19 cellular contexts compared by ENCODE assay signal in the genomic region with DNA sequence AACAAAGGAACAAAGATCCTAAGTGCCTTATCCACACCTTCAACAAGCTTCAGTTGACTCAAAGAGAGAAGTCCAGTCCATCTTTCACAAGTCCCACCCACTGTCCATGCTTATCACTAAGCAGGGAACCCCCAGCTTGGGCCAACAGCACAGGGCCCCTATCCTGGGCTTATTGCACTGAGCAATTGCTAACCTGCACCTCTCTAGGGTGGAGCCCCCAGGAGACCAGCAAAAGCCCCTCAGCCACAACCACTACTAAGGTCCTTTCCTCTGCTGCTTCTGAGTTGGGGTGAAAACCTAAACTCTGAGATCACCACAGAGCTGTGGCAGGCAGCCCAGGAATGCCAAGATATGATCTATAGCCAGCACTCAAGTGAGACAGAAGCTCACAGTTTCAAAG.
A peak's percentile ranks its signal among the peaks of the same experiment; 100 is the strongest.
DNase-seq lines count a peak whose midpoint lies in the region; ATAC-seq and TF ChIP-seq lines count a peak whose summit lies in the region.
"Had no signal": no experiment of that assay in that cellular context is flagged by ENCODE, and none has a peak within 500 bp of the region (broad histone marks: within the 10 kb centered on the region; RNA-seq: fewer than 3 reads in every experiment).

No MANE protein-coding gene starts in this region.

- H3K4me2 ChIP-seq in osteoblast (ENCODE audit: insufficient read depth, low read length), result no peak overlapping the region
- H3K4me2 ChIP-seq: A549 had no signal

- peaks cover 46% of the 10 kb centered on the region for H3K27me3 Mint-ChIP-seq in activated T-cell treated with anti-CD3 and anti-CD28 coated beads, Interleukin-2, amount 50 U/mL, for 72 hours (ENCODE audit: low read depth)
- H3K27me3 Mint-ChIP-seq: CD4-positive, alpha-beta T cell; IgD-negative memory B cell had no signal

- no peak overlapping the region for H3K4me3 Mint-ChIP-seq in activated T-cell treated with anti-CD3 and anti-CD28 coated beads, Interleukin-2, amount 50 U/mL, for 72 hours
- H3K4me3 Mint-ChIP-seq: CD4-positive, alpha-beta T cell; IgD-negative memory B cell had no signal

- H2AFZ ChIP-seq in osteoblast (ENCODE audit: low read length), result no peak overlapping the region
- H2AFZ ChIP-seq: GM23248 had no signal

- H4K20me1 ChIP-seq in osteoblast (ENCODE audit: insufficient read depth, low read length), result no peaks in the 10 kb centered on the region

- DNase-seq in activated T-cell treated with anti-CD3 and anti-CD28 coated beads, Interleukin-2, amount 50 U/mL, for 72 hours, result no peak
- DNase-seq in activated T-cell treated with anti-CD3 and anti-CD28 coated beads for 4 hours (no peak), osteoblast (ENCODE audit: insufficient read length, low spot score, missing footprints) (peak; percentile 4)
- no peak for DNase-seq in stimulated activated CD8-positive, alpha-beta memory T cell treated with anti-CD3 and anti-CD28 coated beads, Interleukin-4, amount 100 ng/mL, for 48 hours
- no peak for DNase-seq in stimulated activated CD4-positive, alpha-beta T cell treated with anti-CD3 and anti-CD28 coated beads, Interleukin-15, amount 100 ng/mL, for 24 hours
- DNase-seq: AML-193; Caco-2; CD4-positive, alpha-beta T cell; GDM1; GM23248; KBM-7 had no signal

- H3K4me3 ChIP-seq in osteoblast (ENCODE audit: insufficient read depth, low read length), result no peak overlapping the region
- H3K4me3 ChIP-seq: A549, GM23248, HAP-1 had no signal

- no peaks in the 10 kb centered on the region for H3K36me3 Mint-ChIP-seq in activated T-cell treated with anti-CD3 and anti-CD28 coated beads, Interleukin-2, amount 50 U/mL, for 72 hours (ENCODE audit: insufficient read depth in 2 of 2)
- H3K36me3 Mint-ChIP-seq: IgD-negative memory B cell had no signal

- no peaks in the 10 kb centered on the region for H3K79me2 ChIP-seq in osteoblast (ENCODE audit: insufficient read depth, low read length)

- peak; percentile 41 to 48 for ATAC-seq in activated T-cell treated with anti-CD3 and anti-CD28 coated beads, Interleukin-2, amount 50 U/mL, for 72 hours (replicated peaks in 1 of 2)
- ATAC-seq in HG03442 (IDR thresholded peaks at IDR 0.05; ENCODE audit: unreplicated experiment) (peak; percentile 43), HG02759 (IDR thresholded peaks at IDR 0.05; ENCODE audit: unreplicated experiment) (no peak)
- ATAC-seq: A549, HepG2 had no signal

- H3K27me3 ChIP-seq in osteoblast (ENCODE audit: insufficient read depth, low read length), result no peaks in the 10 kb centered on the region

- H3K9me3 Mint-ChIP-seq in activated T-cell treated with anti-CD3 and anti-CD28 coated beads, Interleukin-2, amount 50 U/mL, for 72 hours, result no peaks in the 10 kb centered on the region
- H3K9me3 Mint-ChIP-seq: CD4-positive, alpha-beta T cell had no signal

- H3K4me1 ChIP-seq in osteoblast (ENCODE audit: insufficient read depth, low read length), result no peaks in the 10 kb centered on the region
- H3K4me1 ChIP-seq: A549, Caco-2, HAP-1 had no signal

- no peaks in the 10 kb centered on the region for H3K4me1 Mint-ChIP-seq in activated T-cell treated with anti-CD3 and anti-CD28 coated beads, Interleukin-2, amount 50 U/mL, for 72 hours (ENCODE audit: low read depth)
- H3K4me1 Mint-ChIP-seq: IgD-negative memory B cell had no signal

- H3K9me3 ChIP-seq in osteoblast (ENCODE audit: low read depth, low read length), result no peaks in the 10 kb centered on the region
- H3K9me3 ChIP-seq: A549, Caco-2, HAP-1 had no signal

- no peak overlapping the region for H3K27ac ChIP-seq in osteoblast (ENCODE audit: low read depth, low read length)
- H3K27ac ChIP-seq: 22Rv1, A549, C4-2B, GM23248 had no signal

- TF ChIP-seq CTCF in osteoblast (IDR thresholded peaks at IDR 0.05; ENCODE audit: extremely low read depth, low read depth, low read length), result no peak

- no peaks in the 10 kb centered on the region for H3K36me3 ChIP-seq in osteoblast (ENCODE audit: insufficient read depth, low read length)
- H3K36me3 ChIP-seq: HAP-1 had no signal

- no peak overlapping the region for H3K27ac Mint-ChIP-seq in activated T-cell treated with anti-CD3 and anti-CD28 coated beads, Interleukin-2, amount 50 U/mL, for 72 hours
- H3K27ac Mint-ChIP-seq: CD4-positive, alpha-beta T cell had no signal
